Comparison of ENCODE assay signal across 28 cellular contexts in the genomic region with DNA sequence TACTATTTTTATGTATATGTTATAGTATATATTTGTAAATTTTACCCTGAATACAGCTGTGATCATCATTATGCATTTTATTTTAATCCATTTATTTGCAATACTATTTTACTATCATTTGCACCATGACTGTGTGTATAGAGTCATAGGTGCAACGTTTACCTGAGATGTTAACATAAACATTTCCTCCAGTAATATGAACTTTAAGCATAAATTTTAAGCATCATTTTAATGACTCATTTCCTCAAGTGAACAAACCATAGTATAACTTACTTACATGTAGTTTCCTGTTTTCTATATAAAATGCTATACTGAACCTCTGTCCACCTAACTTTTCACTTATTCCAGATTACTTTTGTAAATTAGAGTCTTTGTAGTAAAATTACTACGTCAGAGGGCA.
DNase-seq lines count a peak whose midpoint lies in the region; ATAC-seq, FAIRE-seq and TF ChIP-seq lines count a peak whose summit lies in the region.
"Had no signal": no experiment of that assay in that cellular context is flagged by ENCODE, and none has a peak within 500 bp of the region (broad histone marks: within the 10 kb centered on the region; RNA-seq: fewer than 3 reads in every experiment).

No MANE protein-coding gene starts in this region.

- H3K27me3 Mint-ChIP-seq in activated naive CD4-positive, alpha-beta T cell treated with anti-CD3 and anti-CD28 coated beads for 36 hours (ENCODE audit: low read depth), result no peaks in the 10 kb centered on the region
- no peaks in the 10 kb centered on the region for H3K27me3 Mint-ChIP-seq in activated T-helper 17 cell treated with anti-CD3 and anti-CD28 coated beads, Interleukin-2, amount 50 U/mL, for 72 hours

- H3K27ac ChIP-seq in testis, result no peak overlapping the region
- H3K27ac ChIP-seq: esophagus squamous epithelium, gastrocnemius medialis, psoas muscle, sigmoid colon, thoracic aorta had no signal

- no peak for ATAC-seq in activated T-helper 17 cell treated with anti-CD3 and anti-CD28 coated beads, Interleukin-2, amount 50 U/mL, for 72 hours (replicated peaks)
- ATAC-seq: activated CD4-positive, CD25-positive, alpha-beta regulatory T cell treated with anti-CD3 and anti-CD28 coated beads, Interleukin-2, amount 50 U/mL, for 24 hours; gastrocnemius medialis; Panc1; psoas muscle had no signal

- H3K4me3 ChIP-seq in testis, result no peak overlapping the region
- H3K4me3 ChIP-seq: esophagus squamous epithelium, gastrocnemius medialis, HAP-1, psoas muscle, sigmoid colon, thoracic aorta had no signal

- H3K36me3 ChIP-seq in testis (ENCODE audit: low read depth, missing control alignments), result no peaks in the 10 kb centered on the region

- H3K4me3 Mint-ChIP-seq in activated naive CD4-positive, alpha-beta T cell treated with anti-CD3 and anti-CD28 coated beads for 36 hours, result no peak overlapping the region
- peak overlapping the region; percentile 44 for H3K4me3 Mint-ChIP-seq in activated T-helper 17 cell treated with anti-CD3 and anti-CD28 coated beads, Interleukin-2, amount 50 U/mL, for 72 hours
- H3K4me3 Mint-ChIP-seq: endodermal cell had no signal

- no peaks in the 10 kb centered on the region for H3K9me3 ChIP-seq in testis
- H3K9me3 ChIP-seq: gastrocnemius medialis, HAP-1, psoas muscle, sigmoid colon, thoracic aorta had no signal

- no peaks in the 10 kb centered on the region for H3K4me1 ChIP-seq in testis
- H3K4me1 ChIP-seq: gastrocnemius medialis, psoas muscle had no signal

- intact Hi-C loops in activated naive CD4-positive, alpha-beta T cell treated with anti-CD3 and anti-CD28 coated beads for 36 hours (cut with micrococcal nuclease), result no loop called here
- intact Hi-C loops in testis (cut with DNase I; ENCODE audit: low total_unique reads), result no loop called here

- CTCF ChIA-PET in activated naive CD4-positive, alpha-beta T cell treated with anti-CD3 and anti-CD28 coated beads for 36 hours (lab: Charles Lee), result no interaction called here

- peaks cover 85% of the 10 kb centered on the region for H3K36me3 Mint-ChIP-seq in activated naive CD4-positive, alpha-beta T cell treated with anti-CD3 and anti-CD28 coated beads for 36 hours (ENCODE audit: low read depth)
- peaks cover 98% of the 10 kb centered on the region for H3K36me3 Mint-ChIP-seq in activated T-helper 17 cell treated with anti-CD3 and anti-CD28 coated beads, Interleukin-2, amount 50 U/mL, for 72 hours (ENCODE audit: low read depth)

- no peaks in the 10 kb centered on the region for H3K9me3 Mint-ChIP-seq in activated naive CD4-positive, alpha-beta T cell treated with anti-CD3 and anti-CD28 coated beads for 36 hours
- H3K9me3 Mint-ChIP-seq in activated T-helper 17 cell treated with anti-CD3 and anti-CD28 coated beads, Interleukin-2, amount 50 U/mL, for 72 hours, result no peaks in the 10 kb centered on the region

- TF ChIP-seq POLR2A in GM12892 (IDR thresholded peaks at IDR 0.05; ENCODE audit: low read depth, low read length) (no peak), testis (IDR thresholded peaks at IDR 0.05) (no peak)

- no peak for TF ChIP-seq CTCF in testis (IDR thresholded peaks at IDR 0.05)

- H3K27ac Mint-ChIP-seq in activated naive CD4-positive, alpha-beta T cell treated with anti-CD3 and anti-CD28 coated beads for 36 hours, result peak overlapping the region; percentile 82
- H3K27ac Mint-ChIP-seq in activated T-helper 17 cell treated with anti-CD3 and anti-CD28 coated beads, Interleukin-2, amount 50 U/mL, for 72 hours, result peak overlapping the region; percentile 71
- H3K27ac Mint-ChIP-seq: endodermal cell had no signal

- FAIRE-seq in GM12892 (lab: Jason Lieb, UNC), result peak; percentile 9
- FAIRE-seq in islet of Langerhans (lab: Jason Lieb, UNC), result peak; percentile 36
- FAIRE-seq: urothelium cell line had no signal

- no peak for DNase-seq in activated naive CD4-positive, alpha-beta T cell treated with anti-CD3 and anti-CD28 coated beads for 36 hours
- DNase-seq in activated naive CD4-positive, alpha-beta T cell treated with anti-CD3 and anti-CD28 coated beads, Interleukin-2, amount 50 U/mL, for 16 hours, result no peak
- no peak for DNase-seq in GM12892 (ENCODE audit: insufficient read length)
- no peak for DNase-seq in NCI-H524 treated with DMSO at 0.1 percent for 48 hours (lab: John Stamatoyannopoulos, UW)
- no peak for DNase-seq in testis
- DNase-seq in foreskin melanocyte, result no peak
- DNase-seq: activated effector memory CD4-positive, alpha-beta T cell treated with anti-CD3 and anti-CD28 coated beads, Interleukin-2, amount 50 U/mL, for 16 hours; Calu3; DND-41; endodermal cell; esophagus squamous epithelium; gastrocnemius medialis; mesendoderm; NCI-H1105 treated with DMSO at 0.1 percent for 48 hours; NCI-H2029; NCI-H526 treated with DMSO at 0.1 percent for 48 hours; psoas muscle; sigmoid colon; stimulated activated CD4-positive, alpha-beta T cell treated with anti-CD3 and anti-CD28 coated beads, Interleukin-4, amount 100 ng/mL, for 4 hours; stimulated activated naive CD4-positive, alpha-beta T cell; SW 1271 had no signal

- no peaks in the 10 kb centered on the region for H3K27me3 ChIP-seq in testis
- H3K27me3 ChIP-seq: esophagus squamous epithelium, gastrocnemius medialis, sigmoid colon had no signal

- peaks cover 89% of the 10 kb centered on the region for H3K4me1 Mint-ChIP-seq in activated naive CD4-positive, alpha-beta T cell treated with anti-CD3 and anti-CD28 coated beads for 36 hours (ENCODE audit: low read depth)
- peaks cover 83% of the 10 kb centered on the region for H3K4me1 Mint-ChIP-seq in activated T-helper 17 cell treated with anti-CD3 and anti-CD28 coated beads, Interleukin-2, amount 50 U/mL, for 72 hours
- H3K4me1 Mint-ChIP-seq: endodermal cell had no signal

- 60 to 92% methylated on average over 2 of the region's 2 CpGs for WGBS in testis, 2 donors
